23 cellular contexts compared by ENCODE assay signal in genomic region chr6:42502127-42502526, GRCh38.
"Had no signal": no experiment of that assay in that cellular context is flagged by ENCODE, and none has a peak within 500 bp of the region (broad histone marks: within the 10 kb centered on the region; RNA-seq: fewer than 3 reads in every experiment).

No MANE protein-coding gene starts in this region.

- H3K4me1 Mint-ChIP-seq: nephron; stimulated activated naive CD8-positive, alpha-beta T cell treated with anti-CD3 and anti-CD28 coated beads, Interleukin-15, amount 100 ng/mL, for 72 hours had no signal

- H3K27me3 Mint-ChIP-seq: effector memory CD8-positive, alpha-beta T cell; stimulated activated naive CD8-positive, alpha-beta T cell treated with anti-CD3 and anti-CD28 coated beads, Interleukin-15, amount 100 ng/mL, for 72 hours had no signal

- H3K36me3 ChIP-seq: esophagus muscularis mucosa, gastroesophageal sphincter, left ventricle myocardium inferior, lower lobe of right lung, right lobe of liver, tibial nerve, upper lobe of right lung had no signal

- H3K27me3 ChIP-seq: esophagus muscularis mucosa, gastroesophageal sphincter, right lobe of liver, testis, tibial nerve, upper lobe of right lung had no signal

- H3K27ac Mint-ChIP-seq: dendritic cell treated with granulocyte-macrophage colony-stimulating factor and Interleukin-4, amounts not matched to agents 40 ng/mL and 50 ng/mL, for 4 days; effector memory CD8-positive, alpha-beta T cell; memory B cell; nephron; stimulated activated naive B cell treated with anti-CD40 and anti-IgM and Interleukin-4, amounts not matched to agents 10 μg/mL and 1 μg/mL and 100 μg/mL, for 72 hours; stimulated activated naive CD8-positive, alpha-beta T cell treated with anti-CD3 and anti-CD28 coated beads, Interleukin-15, amount 100 ng/mL, for 72 hours had no signal

- H3K4me3 Mint-ChIP-seq: dendritic cell treated with granulocyte-macrophage colony-stimulating factor and Interleukin-4, amounts not matched to agents 40 ng/mL and 50 ng/mL, for 4 days; effector memory CD8-positive, alpha-beta T cell; memory B cell; nephron; stimulated activated naive B cell treated with anti-CD40 and anti-IgM and Interleukin-4, amounts not matched to agents 10 μg/mL and 1 μg/mL and 100 μg/mL, for 72 hours; stimulated activated naive CD8-positive, alpha-beta T cell treated with anti-CD3 and anti-CD28 coated beads, Interleukin-15, amount 100 ng/mL, for 72 hours had no signal

- H3K9me3 Mint-ChIP-seq: effector memory CD8-positive, alpha-beta T cell had no signal

- ATAC-seq: effector memory CD8-positive, alpha-beta T cell; gastroesophageal sphincter; left cardiac atrium; lower lobe of right lung; psoas muscle; right lobe of liver; stimulated activated naive CD8-positive, alpha-beta T cell treated with anti-CD3 and anti-CD28 coated beads, Interleukin-15, amount 100 ng/mL, for 72 hours; upper lobe of right lung had no signal

- H3K27ac ChIP-seq: epithelial cell of prostate, esophagus muscularis mucosa, gastroesophageal sphincter, left ventricle myocardium inferior, lower lobe of right lung, psoas muscle, right lobe of liver, testis, tibial nerve, upper lobe of right lung had no signal

- H3K9me3 ChIP-seq: esophagus muscularis mucosa, gastroesophageal sphincter, lower lobe of right lung, psoas muscle, right lobe of liver, testis, tibial nerve had no signal

- H3K36me3 Mint-ChIP-seq: memory B cell had no signal

- DNase-seq: effector memory CD8-positive, alpha-beta T cell; foreskin fibroblast; glutamatergic neuron; kidney; left cardiac atrium; left ventricle myocardium inferior; lower lobe of right lung; midbrain; psoas muscle; retina; right lobe of liver; stimulated activated CD4-positive, alpha-beta T cell treated with anti-CD3 and anti-CD28 coated beads, Interleukin-4, amount 100 ng/mL, for 1 hour; stimulated activated naive B cell treated with anti-CD40 and anti-IgM and Interleukin-4, amounts not matched to agents 10 μg/mL and 1 μg/mL and 100 μg/mL, for 72 hours; stimulated activated naive CD8-positive, alpha-beta T cell treated with anti-CD3 and anti-CD28 coated beads, Interleukin-15, amount 100 ng/mL, for 72 hours; testis; upper lobe of right lung had no signal

- H3K4me1 ChIP-seq: esophagus muscularis mucosa, gastroesophageal sphincter, left ventricle myocardium inferior, lower lobe of right lung, psoas muscle, right lobe of liver, testis, tibial nerve, upper lobe of right lung had no signal

- H3K4me3 ChIP-seq: esophagus muscularis mucosa, gastroesophageal sphincter, left ventricle myocardium inferior, lower lobe of right lung, psoas muscle, right lobe of liver, testis, tibial nerve, upper lobe of right lung had no signal
